Comparison of ENCODE assay signal across 17 cellular contexts in the genomic region with DNA sequence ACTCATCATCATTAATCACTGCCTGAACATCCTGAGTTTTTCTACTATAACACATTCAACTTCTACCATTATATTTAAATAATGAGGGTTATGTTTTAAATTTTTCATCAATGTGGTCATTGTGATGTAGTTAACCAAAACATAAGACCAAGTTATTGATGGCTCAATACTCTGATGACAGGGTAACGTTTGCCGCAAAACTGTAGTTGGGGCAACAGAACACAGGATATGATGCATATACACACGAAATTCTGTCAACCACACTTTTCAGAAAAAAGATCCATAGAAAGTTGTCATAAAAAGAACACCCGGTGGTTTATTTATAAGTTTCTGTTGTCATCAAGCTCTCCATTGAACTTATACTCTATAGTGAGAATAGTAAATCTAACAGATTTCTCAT.
"Had no signal": no experiment of that assay in that cellular context is flagged by ENCODE, and none has a peak within 500 bp of the region (broad histone marks: within the 10 kb centered on the region; RNA-seq: fewer than 3 reads in every experiment).

No MANE protein-coding gene starts in this region.

- H3K36me3 ChIP-seq: gastroesophageal sphincter, left lung, lower lobe of right lung, spleen, thoracic aorta had no signal

- DNase-seq: effector memory CD8-positive, alpha-beta T cell; glutamatergic neuron; left lung; lower lobe of right lung; natural killer cell; posterior cingulate gyrus; spleen; stimulated activated CD4-positive, alpha-beta T cell treated with anti-CD3 and anti-CD28 coated beads, Interleukin-2, amount 100 ng/mL, for 24 hours; stimulated activated CD4-positive, alpha-beta T cell treated with anti-CD3 and anti-CD28 coated beads, Interleukin-4, amount 100 ng/mL, for 4 hours; stimulated activated naive B cell treated with anti-CD40 and anti-IgM and Interleukin-4, amounts not matched to agents 10 μg/mL and 1 μg/mL and 100 μg/mL, for 72 hours; stimulated activated naive CD8-positive, alpha-beta T cell treated with anti-CD3 and anti-CD28 coated beads, Interleukin-15, amount 100 ng/mL, for 72 hours; substantia nigra; trophoblast cell had no signal

- ATAC-seq: effector memory CD8-positive, alpha-beta T cell; gastroesophageal sphincter; left lung; lower lobe of right lung; natural killer cell; sciatic nerve; stimulated activated naive B cell treated with anti-CD40 and anti-IgM and Interleukin-4, amounts not matched to agents 10 μg/mL and 1 μg/mL and 100 μg/mL, for 72 hours; stimulated activated naive CD8-positive, alpha-beta T cell treated with anti-CD3 and anti-CD28 coated beads, Interleukin-15, amount 100 ng/mL, for 72 hours had no signal

- H3K4me3 ChIP-seq: gastroesophageal sphincter, left lung, lower lobe of right lung, spleen, thoracic aorta had no signal

- H3K4me1 ChIP-seq: gastroesophageal sphincter, left lung, lower lobe of right lung, spleen had no signal

- H3K27ac ChIP-seq: epithelial cell of prostate, gastroesophageal sphincter, left lung, lower lobe of right lung, spleen, thoracic aorta had no signal

- H3K27me3 ChIP-seq: gastroesophageal sphincter, left lung, spleen had no signal

- H3K9me3 ChIP-seq: gastroesophageal sphincter, left lung, lower lobe of right lung, spleen, thoracic aorta had no signal
